In genomic region chr6:136923116-136923953, GRCh38 we compare ENCODE assay signal across 12 cellular contexts. TPM values are rescaled to one million over a fixed set of nuclear protein-coding genes. Genes with fewer than 3 reads are reported as not detected.
DNase-seq lines count a peak whose midpoint lies in the region; ATAC-seq and TF ChIP-seq lines count a peak whose summit lies in the region.
"Had no signal": no experiment of that assay in that cellular context is flagged by ENCODE, and none has a peak within 500 bp of the region (broad histone marks: within the 10 kb centered on the region; RNA-seq: fewer than 3 reads in every experiment).

No MANE protein-coding gene starts in this region.

- no peak overlapping the region for H3K27ac Mint-ChIP-seq in activated CD8-positive, alpha-beta T cell treated with anti-CD3 and anti-CD28 coated beads, Interleukin-2, amount 10 ng/mL, durations not matched to agents 7 days and 5 days
- no peak overlapping the region for H3K27ac Mint-ChIP-seq in stimulated activated naive CD8-positive, alpha-beta T cell treated with anti-CD3 and anti-CD28 coated beads, Interleukin-15, Interleukin-2, amounts not matched to agents 100 ng/mL and 50 ng/mL, for 24 hours

- no peaks in the 10 kb centered on the region for H3K36me3 Mint-ChIP-seq in activated CD8-positive, alpha-beta T cell treated with anti-CD3 and anti-CD28 coated beads, Interleukin-2, amount 10 ng/mL, durations not matched to agents 7 days and 5 days (ENCODE audit: low read depth)
- H3K36me3 Mint-ChIP-seq in stimulated activated naive CD8-positive, alpha-beta T cell treated with anti-CD3 and anti-CD28 coated beads, Interleukin-15, Interleukin-2, amounts not matched to agents 100 ng/mL and 50 ng/mL, for 24 hours (ENCODE audit: low read depth), result no peaks in the 10 kb centered on the region

- POLR2A ChIA-PET in activated CD8-positive, alpha-beta T cell treated with anti-CD3 and anti-CD28 coated beads, Interleukin-2, amount 10 ng/mL, durations not matched to agents 7 days and 5 days (lab: Charles Lee), result no interaction called here

- peaks cover 66% of the 10 kb centered on the region for H3K27me3 Mint-ChIP-seq in activated CD8-positive, alpha-beta T cell treated with anti-CD3 and anti-CD28 coated beads, Interleukin-2, amount 10 ng/mL, durations not matched to agents 7 days and 5 days (ENCODE audit: low read depth)
- peaks cover 59% of the 10 kb centered on the region for H3K27me3 Mint-ChIP-seq in stimulated activated naive CD8-positive, alpha-beta T cell treated with anti-CD3 and anti-CD28 coated beads, Interleukin-15, Interleukin-2, amounts not matched to agents 100 ng/mL and 50 ng/mL, for 24 hours

- TF ChIP-seq CTCF in hepatocyte (IDR thresholded peaks at IDR 0.05; ENCODE audit: poor library complexity) (no peak), smooth muscle cell (IDR thresholded peaks at IDR 0.05; ENCODE audit: borderline replicate concordance, insufficient read depth, poor library complexity, severe bottlenecking) (no peak)

- DNase-seq in activated CD4-positive, alpha-beta T cell treated with anti-CD3 and anti-CD28 coated beads for 4 hours, result peak; percentile 1 to 6
- no peak for DNase-seq in activated CD4-positive, alpha-beta T cell treated with anti-CD3 and anti-CD28 coated beads, Interleukin-2, amount 50 U/mL, for 4 hours
- peak; percentile 21 for DNase-seq in activated CD8-positive, alpha-beta T cell treated with anti-CD3 and anti-CD28 coated beads, Interleukin-2, amount 10 ng/mL, durations not matched to agents 7 days and 5 days
- DNase-seq in hepatocyte (ENCODE audit: low spot score), result peak; percentile 6
- DNase-seq in smooth muscle cell (lab: John Stamatoyannopoulos, UW; ENCODE audit: unreplicated experiment), result no peak
- no peak for DNase-seq in hypothalamus (lab: John Stamatoyannopoulos, UW)
- DNase-seq: heart right ventricle; IMR-90; NK-92 treated with Interleukin-12 subunit alpha and Interleukin-12 subunit beta, amount 100 ng/mL, for 24 hours had no signal

- no peak overlapping the region for H3K9ac ChIP-seq in smooth muscle cell (ENCODE audit: low read depth)

- H3K4me1 ChIP-seq in hepatocyte (ENCODE audit: insufficient read depth) (peaks cover 14% of the 10 kb centered on the region), smooth muscle cell (ENCODE audit: low read depth) (peaks cover 18% of the 10 kb centered on the region)

- H3K4me1 Mint-ChIP-seq in activated CD8-positive, alpha-beta T cell treated with anti-CD3 and anti-CD28 coated beads, Interleukin-2, amount 10 ng/mL, durations not matched to agents 7 days and 5 days (ENCODE audit: low read depth), result peaks cover 28% of the 10 kb centered on the region
- peaks cover 32% of the 10 kb centered on the region for H3K4me1 Mint-ChIP-seq in stimulated activated naive CD8-positive, alpha-beta T cell treated with anti-CD3 and anti-CD28 coated beads, Interleukin-15, Interleukin-2, amounts not matched to agents 100 ng/mL and 50 ng/mL, for 24 hours (ENCODE audit: low read depth)

- no peak for ATAC-seq in activated CD8-positive, alpha-beta T cell treated with anti-CD3 and anti-CD28 coated beads, Interleukin-2, amount 10 ng/mL, durations not matched to agents 7 days and 5 days
- no peak for ATAC-seq in GM19463 (IDR thresholded peaks at IDR 0.05; ENCODE audit: unreplicated experiment)

- H3K4me3 ChIP-seq in hepatocyte (no peak overlapping the region), smooth muscle cell (no peak overlapping the region)

- H2AFZ ChIP-seq in hepatocyte (no peak overlapping the region), smooth muscle cell (ENCODE audit: low read depth) (no peak overlapping the region)

- no peaks in the 10 kb centered on the region for H3F3A ChIP-seq in smooth muscle cell (ENCODE audit: low read depth)

- no peaks in the 10 kb centered on the region for H4K20me1 ChIP-seq in hepatocyte (ENCODE audit: insufficient read depth, poor library complexity, severe bottlenecking)
- no peaks in the 10 kb centered on the region for H4K20me1 ChIP-seq in smooth muscle cell (ENCODE audit: low read depth)

- H3K36me3 ChIP-seq in hepatocyte (replicated peaks; ENCODE audit: insufficient read depth, low read depth) (no peaks in the 10 kb centered on the region), smooth muscle cell (ENCODE audit: low read depth) (no peaks in the 10 kb centered on the region)
- H3K36me3 ChIP-seq: heart right ventricle had no signal

- H3K4me2 ChIP-seq in hepatocyte (peak overlapping the region; percentile 100), smooth muscle cell (no peak overlapping the region)

- CTCF ChIA-PET in activated CD8-positive, alpha-beta T cell treated with anti-CD3 and anti-CD28 coated beads, Interleukin-2, amount 10 ng/mL, durations not matched to agents 7 days and 5 days (lab: Charles Lee), result interaction anchor here (0.5 to 0.6 kb wide), 2 partner anchors 421 to 1175 kb away, joined by 3 read pairs; no protein-coding TSS in a partner anchor

- H3K79me2 ChIP-seq in hepatocyte, result no peaks in the 10 kb centered on the region
- H3K79me2 ChIP-seq in smooth muscle cell (ENCODE audit: low read depth), result no peaks in the 10 kb centered on the region

- H3K27me3 ChIP-seq in hepatocyte (peaks cover 66% of the 10 kb centered on the region), smooth muscle cell (ENCODE audit: low read depth) (peaks cover 87% of the 10 kb centered on the region)

- H3K9me3 ChIP-seq in hepatocyte (ENCODE audit: low read depth) (no peaks in the 10 kb centered on the region), smooth muscle cell (replicated peaks; ENCODE audit: low read depth) (no peaks in the 10 kb centered on the region)
- H3K9me3 ChIP-seq: heart right ventricle had no signal

- no peaks in the 10 kb centered on the region for H3K9me3 Mint-ChIP-seq in activated CD8-positive, alpha-beta T cell treated with anti-CD3 and anti-CD28 coated beads, Interleukin-2, amount 10 ng/mL, durations not matched to agents 7 days and 5 days (ENCODE audit: insufficient read depth)
- H3K9me3 Mint-ChIP-seq in stimulated activated naive CD8-positive, alpha-beta T cell treated with anti-CD3 and anti-CD28 coated beads, Interleukin-15, Interleukin-2, amounts not matched to agents 100 ng/mL and 50 ng/mL, for 24 hours, result no peaks in the 10 kb centered on the region

- peak overlapping the region; percentile 22 for H3K4me3 Mint-ChIP-seq in activated CD8-positive, alpha-beta T cell treated with anti-CD3 and anti-CD28 coated beads, Interleukin-2, amount 10 ng/mL, durations not matched to agents 7 days and 5 days
- H3K4me3 Mint-ChIP-seq in stimulated activated naive CD8-positive, alpha-beta T cell treated with anti-CD3 and anti-CD28 coated beads, Interleukin-15, Interleukin-2, amounts not matched to agents 100 ng/mL and 50 ng/mL, for 24 hours, result peak overlapping the region; percentile 68

- no peaks in the 10 kb centered on the region for H3K9me2 ChIP-seq in hepatocyte (replicated peaks; ENCODE audit: insufficient read depth)

- no peak overlapping the region for H3K27ac ChIP-seq in hepatocyte
- no peak overlapping the region for H3K27ac ChIP-seq in smooth muscle cell (ENCODE audit: low read depth)
- H3K27ac ChIP-seq: heart right ventricle, VCaP had no signal

- WGBS in hepatocyte (ENCODE audit: low lambda C conversion rate, missing lambda C conversion rate), result 60% methylated on average over 50 of the region's 65 CpGs
- 45% methylated on average over 56 of the region's 65 CpGs for WGBS in smooth muscle cell (ENCODE audit: low lambda C conversion rate)

RNA-seq across cellular contexts. Expression of gene SLC35D3, which starts 1.2 kb away (rescaled TPM):
- not detected for total RNA-seq in activated CD8-positive, alpha-beta T cell treated with anti-CD3 and anti-CD28 coated beads, Interleukin-2, amount 10 ng/mL, durations not matched to agents 7 days and 5 days
- total RNA-seq in hepatocyte (not detected in 2 replicates), smooth muscle cell (not detected in 2 replicates)
- polyA plus RNA-seq in hepatocyte (0.12 TPM in 1 of 2 replicates, not detected in the other), smooth muscle cell (not detected in 2 replicates)
- total RNA-seq: heart right ventricle, IMR-90 had no signal
- polyA plus RNA-seq: IMR-90 had no signal

Comparison
In these comparisons a context has a peak if more than half of its experiments do, and no peak if none do; other contexts are left out.
1. DNase-seq: peak in activated CD4-positive, alpha-beta T cell treated with anti-CD3 and anti-CD28 coated beads for 4 hours (2 of 2), activated CD8-positive, alpha-beta T cell treated with anti-CD3 and anti-CD28 coated beads, Interleukin-2, amount 10 ng/mL, durations not matched to agents 7 days and 5 days (single experiment) and hepatocyte (single experiment); none in activated CD4-positive, alpha-beta T cell treated with anti-CD3 and anti-CD28 coated beads, Interleukin-2, amount 50 U/mL, for 4 hours (0 of 2), smooth muscle cell (single experiment) and hypothalamus (0 of 51).